31 cellular contexts compared by ENCODE assay signal in genomic region chr9:133545494-133546286, GRCh38. TPM values are rescaled to one million over a fixed set of nuclear protein-coding genes. Genes with fewer than 3 reads are reported as not detected.
A peak's percentile ranks its signal among the peaks of the same experiment; 100 is the strongest.
DNase-seq lines count a peak whose midpoint lies in the region; ATAC-seq and TF ChIP-seq lines count a peak whose summit lies in the region.
"Had no signal": no experiment of that assay in that cellular context is flagged by ENCODE, and none has a peak within 500 bp of the region (broad histone marks: within the 10 kb centered on the region; RNA-seq: fewer than 3 reads in every experiment).

No MANE protein-coding gene starts in this region.

- no peaks in the 10 kb centered on the region for H3K9me3 Mint-ChIP-seq in naive thymus-derived CD4-positive, alpha-beta T cell
- H3K9me3 Mint-ChIP-seq: central memory CD8-positive, alpha-beta T cell had no signal

- H3K4me1 Mint-ChIP-seq in naive thymus-derived CD4-positive, alpha-beta T cell: no peaks in the 10 kb centered on the region
- H3K4me1 Mint-ChIP-seq: central memory CD8-positive, alpha-beta T cell had no signal

- ATAC-seq in left cardiac atrium: peak; percentile 20 to 61
- ATAC-seq in lower lobe of right lung: peak; percentile 21 to 37
- ATAC-seq in naive thymus-derived CD4-positive, alpha-beta T cell: no peak
- ATAC-seq in GM19328 (IDR thresholded peaks at IDR 0.05; ENCODE audit: unreplicated experiment): no peak
- no peak for ATAC-seq in GM18517 (IDR thresholded peaks at IDR 0.05; ENCODE audit: unreplicated experiment)
- ATAC-seq: K562 had no signal

- intact Hi-C loops in left cardiac atrium (cut with DNase I): no loop called here
- intact Hi-C loops in lower lobe of right lung (cut with DNase I): no loop called here
- intact Hi-C loops in spleen (cut with DNase I; ENCODE audit: low total_unique reads): no loop called here
- intact Hi-C loops in naive thymus-derived CD4-positive, alpha-beta T cell (cut with micrococcal nuclease): no loop called here

- POLR2A ChIA-PET in naive thymus-derived CD4-positive, alpha-beta T cell (lab: Charles Lee): no interaction called here

- H3K4me3 ChIP-seq in lower lobe of right lung: no peak overlapping the region
- H3K4me3 ChIP-seq in spleen: no peak overlapping the region
- no peak overlapping the region for H3K4me3 ChIP-seq in naive thymus-derived CD4-positive, alpha-beta T cell (ENCODE audit: low read length)
- H3K4me3 ChIP-seq: HAP-1, K562, uterus had no signal

- H3K27ac Mint-ChIP-seq in naive thymus-derived CD4-positive, alpha-beta T cell: no peak overlapping the region
- H3K27ac Mint-ChIP-seq: activated naive CD8-positive, alpha-beta T cell had no signal

- peak overlapping the region; percentile 60 for H3K27ac ChIP-seq in lower lobe of right lung
- H3K27ac ChIP-seq in spleen: peak overlapping the region in 6 of 8 donors; percentile 43 to 74 (median 72)
- H3K27ac ChIP-seq in naive thymus-derived CD4-positive, alpha-beta T cell (ENCODE audit: low read depth, low read length): no peak overlapping the region
- H3K27ac ChIP-seq: RWPE1 had no signal

- H3K27me3 Mint-ChIP-seq in naive thymus-derived CD4-positive, alpha-beta T cell: no peaks in the 10 kb centered on the region
- H3K27me3 Mint-ChIP-seq: activated naive CD8-positive, alpha-beta T cell had no signal

- TF ChIP-seq CTCF in lower lobe of right lung (IDR thresholded peaks at IDR 0.05): no peak
- no peak for TF ChIP-seq CTCF in spleen (IDR thresholded peaks at IDR 0.05 in 8 of 11, conservative IDR thresholded peaks at IDR 0.05 in 3 of 11)

- H3K4me3 Mint-ChIP-seq in naive thymus-derived CD4-positive, alpha-beta T cell: no peak overlapping the region
- H3K4me3 Mint-ChIP-seq: activated naive CD8-positive, alpha-beta T cell; central memory CD8-positive, alpha-beta T cell had no signal

- DNase-seq in dermis blood vessel endothelial cell (peak; percentile 63), left cardiac atrium (no peak), lower lobe of right lung (no peak), spleen (no peak), LoVo (ENCODE audit: low spot score) (no peak)
- no peak for DNase-seq in naive thymus-derived CD4-positive, alpha-beta T cell
- DNase-seq: activated T-cell treated with anti-CD3 and anti-CD28 coated beads for 4 hours; C1 segment of cervical spinal cord; COR-L47; dorsolateral prefrontal cortex; GDM1; mesenchymal stem cell; NCI-H2029; NCI-H226; stimulated activated CD4-positive, alpha-beta T cell treated with anti-CD3 and anti-CD28 coated beads, Interleukin-2, amount 100 ng/mL, for 48 hours had no signal

- CTCF ChIA-PET in naive thymus-derived CD4-positive, alpha-beta T cell (lab: Charles Lee): no interaction called here

- peaks cover 0 to 11% (median 0%) of the 10 kb centered on the region in 5 donors for H3K36me3 Mint-ChIP-seq in naive thymus-derived CD4-positive, alpha-beta T cell
- H3K36me3 Mint-ChIP-seq: activated naive CD8-positive, alpha-beta T cell had no signal

- peaks cover 11% of the 10 kb centered on the region for H3K36me3 ChIP-seq in lower lobe of right lung
- peaks cover 0 to 12% (median 0%) of the 10 kb centered on the region in 6 donors for H3K36me3 ChIP-seq in spleen
- no peaks in the 10 kb centered on the region for H3K36me3 ChIP-seq in naive thymus-derived CD4-positive, alpha-beta T cell (ENCODE audit: control insufficient read depth in 2 of 3, insufficient read depth in 3 of 3, low read length in 3 of 3)
- H3K36me3 ChIP-seq: HAP-1, uterus had no signal

- WGBS in spleen, 5 donors: 43 to 73% (median 66%) methylated on average over 19 to 25 of the region's 25 CpGs

- H3K4me1 ChIP-seq in lower lobe of right lung (peaks cover 37% of the 10 kb centered on the region), spleen (peaks cover under 1 to 37% (median 25%) of the 10 kb centered on the region in 6 donors)
- no peaks in the 10 kb centered on the region for H3K4me1 ChIP-seq in naive thymus-derived CD4-positive, alpha-beta T cell (ENCODE audit: control insufficient read depth in 2 of 2, insufficient read depth in 2 of 2, low read length in 2 of 2)
- H3K4me1 ChIP-seq: HAP-1, uterus had no signal

- H3K9me3 ChIP-seq in lower lobe of right lung: no peaks in the 10 kb centered on the region
- no peaks in the 10 kb centered on the region for H3K9me3 ChIP-seq in spleen
- H3K9me3 ChIP-seq in naive thymus-derived CD4-positive, alpha-beta T cell (ENCODE audit: control insufficient read depth in 2 of 3, low read length in 3 of 3): no peaks in the 10 kb centered on the region
- H3K9me3 ChIP-seq: HAP-1, uterus had no signal

- H3K27me3 ChIP-seq in lower lobe of right lung (ENCODE audit: low read depth) (no peaks in the 10 kb centered on the region), spleen (replicated peaks in 1 of 7) (peaks cover 0 to 12% (median 0%) of the 10 kb centered on the region in 7 donors)
- no peaks in the 10 kb centered on the region for H3K27me3 ChIP-seq in naive thymus-derived CD4-positive, alpha-beta T cell (ENCODE audit: control insufficient read depth in 2 of 2, insufficient read depth in 2 of 2, low read length in 2 of 2)
- H3K27me3 ChIP-seq: dorsolateral prefrontal cortex, uterus had no signal

- TF ChIP-seq POLR2A in spleen (IDR thresholded peaks at IDR 0.05): no peak

RNA-seq across cellular contexts. Expression of gene ADAMTSL2, which starts 11.2 kb away (rescaled TPM):
- under 0.01 and 0.17 TPM in 2 replicates for total RNA-seq in dermis blood vessel endothelial cell
- 10 to 100 TPM; 13.9 to 16.7 TPM for total RNA-seq in left cardiac atrium
- 10.1 TPM for total RNA-seq in lower lobe of right lung
- 10 to 100 TPM in 1 of 7 donors, 1 to 10 TPM in 6; 1.6 to 10.1 (median 4.1) TPM for total RNA-seq in spleen
- 10 to 100 TPM in 1 of 3 donors, 1 to 10 TPM in 2; 3.0 to 11.7 (median 4.5) TPM for polyA plus RNA-seq in spleen
- 1 to 10 TPM in 1 of 5 experiments, under 1 TPM in 3, not detected in 1; 0.69 to 2.7 (median 0.81) TPM for total RNA-seq in naive thymus-derived CD4-positive, alpha-beta T cell
- under 1 TPM; 0.16 to 0.19 TPM for polyA plus RNA-seq in naive thymus-derived CD4-positive, alpha-beta T cell
- total RNA-seq: glomerular endothelial cell; HT1080; MCF 10A; T-helper 2 cell treated with Interferon-gamma antibody and Interleukin-4, amounts not matched to agents 100 ng/mL and 5 ng/mL, for 36 hours had no signal
- polyA plus RNA-seq: AG04450, K562 had no signal

RNA-seq across cellular contexts. Expression of gene MYMK, which starts 20.9 kb away (rescaled TPM):
- total RNA-seq in dermis blood vessel endothelial cell (not detected in 2 replicates), left cardiac atrium (not detected), lower lobe of right lung (not detected), spleen (not detected)
- not detected for polyA plus RNA-seq in spleen
- not detected for total RNA-seq in naive thymus-derived CD4-positive, alpha-beta T cell
- polyA plus RNA-seq in naive thymus-derived CD4-positive, alpha-beta T cell: not detected
- total RNA-seq: astrocyte; fibroblast of lung; glomerular endothelial cell; HT1080; K562; MCF 10A; osteoblast; T-helper 2 cell treated with Interferon-gamma antibody and Interleukin-4, amounts not matched to agents 100 ng/mL and 5 ng/mL, for 36 hours; uterus had no signal
- polyA plus RNA-seq: AG04450, fibroblast of lung, K562 had no signal

Comparison
In these comparisons a context has a peak if more than half of its experiments do, and no peak if none do; other contexts are left out.
1. ATAC-seq: peak in left cardiac atrium (2 of 2) and lower lobe of right lung (2 of 2); none in naive thymus-derived CD4-positive, alpha-beta T cell (single experiment), GM19328 (single experiment) and GM18517 (single experiment).